8 cellular contexts compared by ENCODE assay signal in genomic region chr7:75727881-75728592, GRCh38. TPM values are rescaled to one million over a fixed set of nuclear protein-coding genes. Genes with fewer than 3 reads are reported as not detected.
A peak's percentile ranks its signal among the peaks of the same experiment; 100 is the strongest.
DNase-seq lines count a peak whose midpoint lies in the region; ATAC-seq and TF ChIP-seq lines count a peak whose summit lies in the region.

No MANE protein-coding gene starts in this region.

- no peak overlapping the region for H2BK120ac ChIP-seq in H9 (ENCODE audit: low read depth, low read length, poor library complexity, severe bottlenecking)

- H3K27ac ChIP-seq in H9 (ENCODE audit: insufficient read length, low read depth, low read length) (peak overlapping the region; percentile 62), OCI-LY7 (ENCODE audit: low read depth, low read length, poor library complexity, severe bottlenecking) (peak overlapping the region; percentile 79), neural progenitor cell (no peak overlapping the region)

- no peak overlapping the region for H3K18ac ChIP-seq in H9 (ENCODE audit: insufficient read length, low read depth, low read length)

- no peak overlapping the region for H2BK12ac ChIP-seq in H9 (ENCODE audit: insufficient read length, low read depth, low read length)

- no TSS peak for BruUV-seq in OCI-LY7 (replicated peaks; lab: Mats Ljungman, UMichigan)

- H4K8ac ChIP-seq in H9 (replicated peaks; ENCODE audit: insufficient read length, low read depth, low read length), result peak overlapping the region; percentile 20

- POLR2A ChIA-PET in OCI-LY7 (lab: Charles Lee), result interaction anchor here (0.6 kb wide), 3 partner anchors 37 to 109 kb away, joined by 3 to 4 read pairs (median 3); no protein-coding TSS in a partner anchor

- no peak overlapping the region for H3K56ac ChIP-seq in H9 (ENCODE audit: insufficient read length, low read depth, low read length)

- no peak overlapping the region for H3K4me3 Mint-ChIP-seq in H9
- no peak overlapping the region for H3K4me3 Mint-ChIP-seq in chondrocyte (ENCODE audit: unreplicated experiment)
- no peak overlapping the region for H3K4me3 Mint-ChIP-seq in neural progenitor cell

- no peak overlapping the region for H3K4ac ChIP-seq in H9 (ENCODE audit: low read depth, low read length)

- ATAC-seq in HG03565 (IDR thresholded peaks at IDR 0.05; ENCODE audit: unreplicated experiment), result no peak
- ATAC-seq in HG03280 (IDR thresholded peaks at IDR 0.05; ENCODE audit: unreplicated experiment), result no peak

- H3K9me3 Mint-ChIP-seq in H9 (no peaks in the 10 kb centered on the region; a peak in 1 of 5 replicates), chondrocyte (ENCODE audit: low read depth) (no peaks in the 10 kb centered on the region), neural progenitor cell (no peaks in the 10 kb centered on the region)

- no CpG with 5 or more reads among the region's 8 CpGs for WGBS in H9 (ENCODE audit: extremely low coverage, insufficient read length, low lambda C conversion rate)

- no peak overlapping the region for H2AFZ ChIP-seq in H9 (ENCODE audit: low read length)
- peak overlapping the region; percentile 60; the same call in 1 of the 2 replicates for H2AFZ ChIP-seq in OCI-LY7 (ENCODE audit: low read length)
- H2AFZ ChIP-seq in neural progenitor cell (replicated peaks), result no peak overlapping the region

- CTCF ChIA-PET in OCI-LY7 (lab: Charles Lee; ENCODE audit: unreplicated experiment), result interaction anchor here (0.7 kb wide), 1 partner anchor 35 kb away, joined by 3 read pairs; no protein-coding TSS in a partner anchor

- H3K27me3 Mint-ChIP-seq in H9 (ENCODE audit: low read depth) (no peaks in the 10 kb centered on the region; the same call in 1 of the 2 replicates), chondrocyte (ENCODE audit: low read depth) (no peaks in the 10 kb centered on the region), neural progenitor cell (ENCODE audit: insufficient read depth, low read depth) (peaks cover 2% of the 10 kb centered on the region)

- H3K4me2 ChIP-seq in H9 (ENCODE audit: insufficient read depth, insufficient read length, low read length), result peak overlapping the region; percentile 2
- peak overlapping the region; percentile 63 for H3K4me2 ChIP-seq in OCI-LY7 (ENCODE audit: low read length)
- no peak overlapping the region for H3K4me2 ChIP-seq in neural progenitor cell

- H3K79me1 ChIP-seq in H9 (ENCODE audit: insufficient read depth, low read depth, low read length, poor library complexity, severe bottlenecking), result no peaks in the 10 kb centered on the region

- no peaks in the 10 kb centered on the region for H3K9me2 ChIP-seq in OCI-LY7 (ENCODE audit: insufficient read depth, low read length)

- H3F3A ChIP-seq in neural progenitor cell (ENCODE audit: low read depth), result peaks cover 3% of the 10 kb centered on the region

- no peak overlapping the region for H2BK20ac ChIP-seq in H9 (ENCODE audit: low read depth, low read length, poor library complexity, severe bottlenecking)

- no peaks in the 10 kb centered on the region for H3K9me3 ChIP-seq in H9 (ENCODE audit: control insufficient read depth, low read depth, low read length)
- no peaks in the 10 kb centered on the region for H3K9me3 ChIP-seq in OCI-LY7 (ENCODE audit: low read length)
- H3K9me3 ChIP-seq in neural progenitor cell (ENCODE audit: low read depth), result no peaks in the 10 kb centered on the region

- H2AK5ac ChIP-seq in H9 (ENCODE audit: insufficient read length, low read length), result no peak overlapping the region

- H3K9ac ChIP-seq in H9 (ENCODE audit: extremely low read depth, insufficient read length, low read length) (peak overlapping the region; percentile 56), neural progenitor cell (no peak overlapping the region)

- H4K5ac ChIP-seq in H9 (ENCODE audit: insufficient read length, low read depth, low read length), result no peak overlapping the region

- no peak overlapping the region for H3T11ph ChIP-seq in H9 (ENCODE audit: low read length)

- H4K91ac ChIP-seq in H9 (ENCODE audit: insufficient read length, low read depth, low read length), result no peak overlapping the region

- TF ChIP-seq CTCF in H9 (conservative IDR thresholded peaks at IDR 0.05) (no peak), OCI-LY7 (conservative IDR thresholded peaks at IDR 0.05; ENCODE audit: low read length) (no peak), chondrocyte (IDR thresholded peaks at IDR 0.05) (no peak), neural progenitor cell (IDR thresholded peaks at IDR 0.05) (no peak)

- intact Hi-C loops in OCI-LY7 (cut with micrococcal nuclease; ENCODE audit: unreplicated experiment), result no loop called here

- H4K20me1 ChIP-seq in H9 (ENCODE audit: control insufficient read depth, insufficient read depth, insufficient read length) (no peaks in the 10 kb centered on the region), OCI-LY7 (ENCODE audit: insufficient read depth, low read length) (no peaks in the 10 kb centered on the region), neural progenitor cell (ENCODE audit: low read depth) (no peaks in the 10 kb centered on the region)

- H3K4me1 ChIP-seq in H9 (ENCODE audit: insufficient read depth, low read length) (peaks cover 13% of the 10 kb centered on the region; the same call in 1 of the 2 replicates), OCI-LY7 (ENCODE audit: insufficient read depth, low read length, poor library complexity, severe bottlenecking) (peaks cover 94% of the 10 kb centered on the region), neural progenitor cell (no peaks in the 10 kb centered on the region)

- no peak overlapping the region; the same call in 1 of the 2 replicates for H3K14ac ChIP-seq in H9 (ENCODE audit: insufficient read depth, low read length)

- H3K79me2 ChIP-seq in H9 (ENCODE audit: insufficient read depth, low read length) (no peaks in the 10 kb centered on the region), OCI-LY7 (ENCODE audit: insufficient read depth, low read depth, low read length) (peaks cover 9% of the 10 kb centered on the region; the same call in 1 of the 2 replicates), neural progenitor cell (ENCODE audit: low read depth) (no peaks in the 10 kb centered on the region)

- no peak overlapping the region; the same call in 1 of the 2 replicates for H2BK15ac ChIP-seq in H9 (ENCODE audit: low read depth, low read length)

- no peak overlapping the region for H3K23ac ChIP-seq in H9 (ENCODE audit: insufficient read length, low read depth, low read length)

- DNase-seq in H9, result peak; percentile 73
- peak; percentile 53 for DNase-seq in OCI-LY7 (ENCODE audit: low spot score)
- peak; percentile 77 for DNase-seq in chondrocyte (ENCODE audit: low spot score)
- DNase-seq in neural progenitor cell (ENCODE audit: low spot score), result no peak
- no peak for DNase-seq in NCI-H524 treated with DMSO at 0.1 percent for 48 hours (lab: John Stamatoyannopoulos, UW)
- DNase-seq in NCI-H2227 treated with DMSO at 0.1 percent for 48 hours (lab: John Stamatoyannopoulos, UW), result no peak

- H3K4me3 ChIP-seq in OCI-LY7 (ENCODE audit: low read depth, low read length, poor library complexity, severe bottlenecking) (peak overlapping the region; percentile 13), neural progenitor cell (no peak overlapping the region)

- H3K36me3 Mint-ChIP-seq in H9 (ENCODE audit: insufficient read depth in 1 of 3, low read depth in 3 of 3), result no peaks in the 10 kb centered on the region
- H3K36me3 Mint-ChIP-seq in chondrocyte (ENCODE audit: low read depth), result peaks cover 6% of the 10 kb centered on the region
- no peaks in the 10 kb centered on the region for H3K36me3 Mint-ChIP-seq in neural progenitor cell

- H3K36me3 ChIP-seq in OCI-LY7 (ENCODE audit: insufficient read depth, low read length) (peaks cover 4% of the 10 kb centered on the region; the same call in 1 of the 2 replicates), neural progenitor cell (no peaks in the 10 kb centered on the region)

- H3K27ac Mint-ChIP-seq in H9 (peak overlapping the region; percentile 33 to 91 (median 37); a peak in 5 of 7 replicates), chondrocyte (ENCODE audit: unreplicated experiment) (peak overlapping the region; percentile 57), neural progenitor cell (peak overlapping the region; percentile 48)

- H3K4me1 Mint-ChIP-seq in H9 (peaks cover 24 to 26% of the 10 kb centered on the region in 2 experiments), chondrocyte (ENCODE audit: low read depth) (peaks cover 30% of the 10 kb centered on the region), neural progenitor cell (peaks cover 4% of the 10 kb centered on the region)

- H2BK5ac ChIP-seq in H9 (ENCODE audit: insufficient read length, low read length), result no peak overlapping the region

- H3K27me3 ChIP-seq in H9 (ENCODE audit: insufficient read depth, low read length) (no peaks in the 10 kb centered on the region), neural progenitor cell (no peaks in the 10 kb centered on the region)

- no peaks in the 10 kb centered on the region for H3K23me2 ChIP-seq in H9 (ENCODE audit: insufficient read length, low read depth, low read length, poor library complexity, severe bottlenecking)

RNA-seq across cellular contexts. Expression of gene HIP1, which starts 10.7 kb away (rescaled TPM):
- total RNA-seq in H9 (2021) (82.7 and 87.5 TPM in 2 replicates), OCI-LY7 (2022) (27.8 and 30.5 TPM in 2 replicates), chondrocyte (45.0 to 87.6 TPM (median 46.6 TPM) in 3 replicates), neural progenitor cell (ENCODE audit: low replicate concordance) (39.2 and 46.2 TPM in 2 replicates)
- total RNA-seq in OCI-LY7 (2014; rRNA removed; shearing (Covaris generic)), result 15.0 and 15.8 TPM in 2 replicates

RNA-seq across cellular contexts. Expression of gene CCL26, which starts 44.0 kb away (rescaled TPM):
- 8.7 and 9.3 TPM in 2 replicates for total RNA-seq in H9 (2021)
- not detected in 2 replicates for total RNA-seq in OCI-LY7 (2014; rRNA removed; shearing (Covaris generic))
- not detected in 2 replicates for total RNA-seq in OCI-LY7 (2022)
- total RNA-seq in chondrocyte, result not detected in 3 replicates
- total RNA-seq in neural progenitor cell (ENCODE audit: low replicate concordance), result not detected in 2 replicates

Comparison
In these comparisons a context has a peak if more than half of its experiments do, and no peak if none do; other contexts are left out.
1. DNase-seq: peak in H9 (single experiment), OCI-LY7 (single experiment) and chondrocyte (single experiment); none in neural progenitor cell (single experiment), NCI-H524 treated with DMSO at 0.1 percent for 48 hours (single experiment) and NCI-H2227 treated with DMSO at 0.1 percent for 48 hours (single experiment).
2. Peak in every context shown above with its lines, with median percentiles within 50 percentile points of each other: H3K27ac Mint-ChIP-seq.